ENCODE assay signal across 1 cellular context in genomic region chr1:207579436-207579799, GRCh38.
A peak's percentile ranks its signal among the peaks of the same experiment; 100 is the strongest.
TF ChIP-seq lines count a peak whose summit lies in the region.

No MANE protein-coding gene starts in this region.

TF ChIP-seq in K562, 482 proteins besides CTCF, POLR2A, EP300 and RAD21 (continued from another document):
- TF ChIP-seq, protein P1, sequence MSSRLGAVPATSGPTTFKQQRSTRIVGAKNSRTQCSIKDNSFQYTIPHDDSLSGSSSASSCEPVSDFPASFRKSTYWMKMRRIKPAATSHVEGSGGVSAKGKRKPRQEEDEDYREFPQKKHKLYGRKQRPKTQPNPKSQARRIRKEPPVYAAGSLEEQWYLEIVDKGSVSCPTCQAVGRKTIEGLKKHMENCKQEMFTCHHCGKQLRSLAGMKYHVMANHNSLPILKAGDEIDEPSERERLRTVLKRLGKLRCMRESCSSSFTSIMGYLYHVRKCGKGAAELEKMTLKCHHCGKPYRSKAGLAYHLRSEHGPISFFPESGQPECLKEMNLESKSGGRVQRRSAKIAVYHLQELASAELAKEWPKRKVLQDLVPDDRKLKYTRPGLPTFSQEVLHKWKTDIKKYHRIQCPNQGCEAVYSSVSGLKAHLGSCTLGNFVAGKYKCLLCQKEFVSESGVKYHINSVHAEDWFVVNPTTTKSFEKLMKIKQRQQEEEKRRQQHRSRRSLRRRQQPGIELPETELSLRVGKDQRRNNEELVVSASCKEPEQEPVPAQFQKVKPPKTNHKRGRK (tag; IDR thresholded peaks at IDR 0.05): no peak
- TF ChIP-seq SIN3A (IDR thresholded peaks at IDR 0.05; ENCODE audit: borderline replicate concordance in 2 of 2, control insufficient read depth in 1 of 2, low read depth in 2 of 2, low read length in 2 of 2): peak in 1 of 2 experiments; percentile 65; a peak in 2 of 4 replicates
- TF ChIP-seq, protein P2, sequence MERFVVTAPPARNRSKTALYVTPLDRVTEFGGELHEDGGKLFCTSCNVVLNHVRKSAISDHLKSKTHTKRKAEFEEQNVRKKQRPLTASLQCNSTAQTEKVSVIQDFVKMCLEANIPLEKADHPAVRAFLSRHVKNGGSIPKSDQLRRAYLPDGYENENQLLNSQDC (CRISPR knock-in tag; IDR thresholded peaks at IDR 0.05): no peak
- TF ChIP-seq XRCC5 (IDR thresholded peaks at IDR 0.05; ENCODE audit: low read depth, low read length): peak; percentile 59; the same call in 1 of the 2 replicates
- peak; percentile 98 for TF ChIP-seq RFX1 (IDR thresholded peaks at IDR 0.05)
- peak; percentile 53; the same call in 1 of the 2 replicates for TF ChIP-seq CREM (IDR thresholded peaks at IDR 0.05; ENCODE audit: low read depth)
- no peak for TF ChIP-seq ZNF76 (CRISPR knock-in tag; IDR thresholded peaks at IDR 0.05; ENCODE audit: borderline replicate concordance)
- TF ChIP-seq MAFK (IDR thresholded peaks at IDR 0.05; ENCODE audit: low read length): 0 out of 2 replicates have a peak, but pooled peaks have one; percentile 4
- TF ChIP-seq HCFC1 (IDR thresholded peaks at IDR 0.05; ENCODE audit: low read depth, low read length): peak; percentile 47
- no peak for TF ChIP-seq ZNF212 (CRISPR knock-in tag; IDR thresholded peaks at IDR 0.05)
- peak; percentile 5; the same call in 1 of the 2 replicates for TF ChIP-seq ZNF354B (CRISPR knock-in tag; IDR thresholded peaks at IDR 0.05)
- TF ChIP-seq ETV1 (tag; conservative IDR thresholded peaks at IDR 0.05; ENCODE audit: low read depth): peak; percentile 46; the same call in 1 of the 2 replicates
- no peak for TF ChIP-seq FOXP1 (CRISPR knock-in tag; IDR thresholded peaks at IDR 0.05)
- no peak for TF ChIP-seq CCAR2 (IDR thresholded peaks at IDR 0.05; ENCODE audit: low read depth, low read length)
- no peak for TF ChIP-seq SMAD3 (CRISPR knock-in tag; conservative IDR thresholded peaks at IDR 0.05)
- TF ChIP-seq MECOM (CRISPR knock-in tag; IDR thresholded peaks at IDR 0.05): no peak
- peak; percentile 55; the same call in 1 of the 2 replicates for TF ChIP-seq TARDBP (IDR thresholded peaks at IDR 0.05)
- no peak for TF ChIP-seq HMGN3 (IDR thresholded peaks at IDR 0.05; ENCODE audit: borderline replicate concordance, extremely low read depth, insufficient read length, low read depth, low read length)
- TF ChIP-seq ARID2 (IDR thresholded peaks at IDR 0.05): peak; percentile 75; the same call in 1 of the 2 replicates
- TF ChIP-seq BRF2 (IDR thresholded peaks at IDR 0.05; ENCODE audit: borderline replicate concordance, insufficient read depth, insufficient read length): no peak
- no peak for TF ChIP-seq ZBTB43 (CRISPR knock-in tag; IDR thresholded peaks at IDR 0.05)
- no peak for TF ChIP-seq VEZF1 (CRISPR knock-in tag; IDR thresholded peaks at IDR 0.05)
TF ChIP-seq in K562: peak in this region for 53.
